In genomic region chr11:67268036-67268683, GRCh38 we compare ENCODE assay signal across 8 cellular contexts. TPM values are rescaled to one million over a fixed set of nuclear protein-coding genes. Genes with fewer than 3 reads are reported as not detected.
DNase-seq lines count a peak whose midpoint lies in the region; ATAC-seq and TF ChIP-seq lines count a peak whose summit lies in the region.

No MANE protein-coding gene starts in this region.

- peaks cover 30% of the 10 kb centered on the region for H3K4me1 ChIP-seq in rectal smooth muscle tissue (ENCODE audit: control insufficient read depth, insufficient read depth, low read length)

- DNase-seq in activated CD4-positive, alpha-beta T cell treated with anti-CD3 and anti-CD28 coated beads, Interleukin-2, amount 10 ng/mL, durations not matched to agents 24 days and 14 days: peak; percentile 90
- DNase-seq in epithelial cell of proximal tubule (ENCODE audit: low read depth) (no peak), NCI-H2081 treated with DMSO at 0.1 percent for 48 hours (lab: John Stamatoyannopoulos, UW) (no peak)

- H3K4me3 ChIP-seq in epithelial cell of proximal tubule (ENCODE audit: low read depth, low read length) (peak overlapping the region; percentile 92), rectal smooth muscle tissue (ENCODE audit: low read length) (peak overlapping the region; percentile 84)

- TF ChIP-seq CTCF in epithelial cell of proximal tubule (conservative IDR thresholded peaks at IDR 0.05; ENCODE audit: low read depth, low read length): no peak

- H3K9ac ChIP-seq in rectal smooth muscle tissue (ENCODE audit: low read length): peak overlapping the region; percentile 41

- H3K27me3 ChIP-seq in rectal smooth muscle tissue (ENCODE audit: control insufficient read depth, insufficient read depth, low read length): no peaks in the 10 kb centered on the region

- H3K27ac ChIP-seq in rectal smooth muscle tissue (ENCODE audit: low read depth, low read length): peak overlapping the region; percentile 42

- no peaks in the 10 kb centered on the region for H3K9me3 Mint-ChIP-seq in activated CD4-positive, alpha-beta T cell treated with anti-CD3 and anti-CD28 coated beads, Interleukin-2, amount 10 ng/mL, durations not matched to agents 24 days and 14 days

- peaks cover 2% of the 10 kb centered on the region for H3K36me3 ChIP-seq in rectal smooth muscle tissue (ENCODE audit: control insufficient read depth, insufficient read depth, low read length)

- no peaks in the 10 kb centered on the region for H3K27me3 Mint-ChIP-seq in activated CD4-positive, alpha-beta T cell treated with anti-CD3 and anti-CD28 coated beads, Interleukin-2, amount 10 ng/mL, durations not matched to agents 24 days and 14 days

- peak overlapping the region; percentile 97 for H3K4me3 Mint-ChIP-seq in activated CD4-positive, alpha-beta T cell treated with anti-CD3 and anti-CD28 coated beads, Interleukin-2, amount 10 ng/mL, durations not matched to agents 24 days and 14 days

- peaks cover 69% of the 10 kb centered on the region for H3K4me1 Mint-ChIP-seq in activated CD4-positive, alpha-beta T cell treated with anti-CD3 and anti-CD28 coated beads, Interleukin-2, amount 10 ng/mL, durations not matched to agents 24 days and 14 days

- ATAC-seq in GM18511 (IDR thresholded peaks at IDR 0.05; ENCODE audit: unreplicated experiment) (peak; percentile 54), HG03280 (IDR thresholded peaks at IDR 0.05; ENCODE audit: unreplicated experiment) (peak; percentile 38), GM18502 (IDR thresholded peaks at IDR 0.05; ENCODE audit: poor library complexity, unreplicated experiment) (no peak), HG03045 (IDR thresholded peaks at IDR 0.05; ENCODE audit: unreplicated experiment) (no peak)

- intact Hi-C loops in activated CD4-positive, alpha-beta T cell treated with anti-CD3 and anti-CD28 coated beads, Interleukin-2, amount 10 ng/mL, durations not matched to agents 24 days and 14 days (cut with micrococcal nuclease): loop anchor here (1.0 to 10.0 kb wide), 4 partner anchors 9 to 1613 kb away; partner anchors contain the start of genes AIP, PPP1CA and TBC1D10C

- peaks cover 52% of the 10 kb centered on the region for H3K36me3 Mint-ChIP-seq in activated CD4-positive, alpha-beta T cell treated with anti-CD3 and anti-CD28 coated beads, Interleukin-2, amount 10 ng/mL, durations not matched to agents 24 days and 14 days (ENCODE audit: low read depth)

- peak overlapping the region; percentile 94 for H3K27ac Mint-ChIP-seq in activated CD4-positive, alpha-beta T cell treated with anti-CD3 and anti-CD28 coated beads, Interleukin-2, amount 10 ng/mL, durations not matched to agents 24 days and 14 days

RNA-seq across cellular contexts. Expression of gene GRK2, which starts 1.9 kb away (rescaled TPM):
- 244 and 248 TPM in 2 replicates for total RNA-seq in activated CD4-positive, alpha-beta T cell treated with anti-CD3 and anti-CD28 coated beads, Interleukin-2, amount 10 ng/mL, durations not matched to agents 24 days and 14 days
- total RNA-seq in epithelial cell of proximal tubule: 46.8 and 66.4 TPM in 2 replicates

RNA-seq across cellular contexts. Expression of gene ANKRD13D, which starts 20.9 kb away (rescaled TPM):
- total RNA-seq in activated CD4-positive, alpha-beta T cell treated with anti-CD3 and anti-CD28 coated beads, Interleukin-2, amount 10 ng/mL, durations not matched to agents 24 days and 14 days: 114 and 124 TPM in 2 replicates
- total RNA-seq in epithelial cell of proximal tubule: 31.6 and 32.3 TPM in 2 replicates

RNA-seq across cellular contexts. Expression of gene SSH3, which starts 35.2 kb away (rescaled TPM):
- total RNA-seq in activated CD4-positive, alpha-beta T cell treated with anti-CD3 and anti-CD28 coated beads, Interleukin-2, amount 10 ng/mL, durations not matched to agents 24 days and 14 days: 7.1 and 8.1 TPM in 2 replicates
- 28.4 and 30.4 TPM in 2 replicates for total RNA-seq in epithelial cell of proximal tubule

Comparison
In these comparisons a context has a peak if more than half of its experiments do, and no peak if none do; other contexts are left out.
1. ATAC-seq: peak in GM18511 (single experiment) and HG03280 (single experiment); none in GM18502 (single experiment) and HG03045 (single experiment).